ENCODE assay signal across 1 cellular context in genomic region chr20:18055261-18055660, GRCh38.
TF ChIP-seq lines count a peak whose summit lies in the region.

No MANE protein-coding gene starts in this region.

TF ChIP-seq in GM23338, 12 proteins besides CTCF, POLR2A, EP300 and RAD21 (continued from another document):
- TF ChIP-seq ZNF462 (CRISPR knock-in tag; IDR thresholded peaks at IDR 0.05) (no peak), STAT1 (IDR thresholded peaks at IDR 0.05; ENCODE audit: unreplicated experiment) (no peak), ZNF114 (CRISPR knock-in tag; IDR thresholded peaks at IDR 0.05) (no peak), POLR2AphosphoS5 (IDR thresholded peaks at IDR 0.05; ENCODE audit: low read depth) (no peak), NANOG (IDR thresholded peaks at IDR 0.05; ENCODE audit: borderline replicate concordance) (no peak), CREB1 (CRISPR knock-in tag; IDR thresholded peaks at IDR 0.05; ENCODE audit: low read depth) (no peak), EZH2 (IDR thresholded peaks at IDR 0.05; ENCODE audit: low read depth, unreplicated experiment) (no peak), REST (IDR thresholded peaks at IDR 0.05; ENCODE audit: unreplicated experiment) (no peak), ETS1 (IDR thresholded peaks at IDR 0.05) (no peak), JUNB (IDR thresholded peaks at IDR 0.05; ENCODE audit: unreplicated experiment) (no peak)
